2 cellular contexts compared by ENCODE assay signal in the genomic region with DNA sequence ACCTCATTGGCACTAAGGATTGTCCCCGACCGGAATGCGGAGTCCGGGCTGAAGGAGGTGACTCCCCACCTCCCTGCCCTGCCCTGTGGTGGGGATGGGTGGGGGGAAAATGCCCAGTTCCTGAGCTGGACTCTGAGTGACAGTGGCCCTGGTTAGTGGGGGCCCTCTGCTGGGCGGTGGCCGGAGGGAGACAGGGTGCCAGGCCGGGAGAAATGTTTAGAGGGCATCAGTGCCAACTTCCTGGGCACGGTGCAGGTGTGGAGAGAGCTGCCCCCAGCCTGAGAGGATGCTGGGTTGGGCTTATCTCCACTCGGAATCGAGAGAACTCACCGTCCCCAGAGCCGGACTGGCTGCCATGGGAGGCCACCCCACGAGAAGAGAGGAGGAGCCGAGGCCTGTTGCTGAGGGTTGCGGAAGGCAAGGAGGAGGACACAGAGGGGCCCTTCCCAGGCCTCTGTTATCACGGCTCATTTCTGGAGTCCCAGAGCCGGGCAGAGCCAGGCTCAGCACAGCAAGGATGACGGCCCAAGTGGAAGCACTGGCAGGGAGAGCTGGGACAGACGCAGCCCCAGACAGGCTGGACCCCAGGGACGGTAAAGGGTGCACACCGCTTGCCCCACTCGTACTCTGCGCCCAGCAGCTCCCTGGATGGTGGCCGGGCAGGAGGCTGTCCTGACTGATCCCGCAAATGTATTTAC.
TF ChIP-seq lines count a peak whose summit lies in the region.

No MANE protein-coding gene starts in this region.

TF ChIP-seq in HepG2, 621 proteins besides CTCF, POLR2A, EP300 and RAD21 (continued from another document):
- no peak for TF ChIP-seq SIN3A (IDR thresholded peaks at IDR 0.05; ENCODE audit: borderline replicate concordance, low read depth, low read length)

TF ChIP-seq in neural cell, 6 proteins besides CTCF, POLR2A, EP300 and RAD21 (continued from another document):
- TF ChIP-seq, protein P1, sequence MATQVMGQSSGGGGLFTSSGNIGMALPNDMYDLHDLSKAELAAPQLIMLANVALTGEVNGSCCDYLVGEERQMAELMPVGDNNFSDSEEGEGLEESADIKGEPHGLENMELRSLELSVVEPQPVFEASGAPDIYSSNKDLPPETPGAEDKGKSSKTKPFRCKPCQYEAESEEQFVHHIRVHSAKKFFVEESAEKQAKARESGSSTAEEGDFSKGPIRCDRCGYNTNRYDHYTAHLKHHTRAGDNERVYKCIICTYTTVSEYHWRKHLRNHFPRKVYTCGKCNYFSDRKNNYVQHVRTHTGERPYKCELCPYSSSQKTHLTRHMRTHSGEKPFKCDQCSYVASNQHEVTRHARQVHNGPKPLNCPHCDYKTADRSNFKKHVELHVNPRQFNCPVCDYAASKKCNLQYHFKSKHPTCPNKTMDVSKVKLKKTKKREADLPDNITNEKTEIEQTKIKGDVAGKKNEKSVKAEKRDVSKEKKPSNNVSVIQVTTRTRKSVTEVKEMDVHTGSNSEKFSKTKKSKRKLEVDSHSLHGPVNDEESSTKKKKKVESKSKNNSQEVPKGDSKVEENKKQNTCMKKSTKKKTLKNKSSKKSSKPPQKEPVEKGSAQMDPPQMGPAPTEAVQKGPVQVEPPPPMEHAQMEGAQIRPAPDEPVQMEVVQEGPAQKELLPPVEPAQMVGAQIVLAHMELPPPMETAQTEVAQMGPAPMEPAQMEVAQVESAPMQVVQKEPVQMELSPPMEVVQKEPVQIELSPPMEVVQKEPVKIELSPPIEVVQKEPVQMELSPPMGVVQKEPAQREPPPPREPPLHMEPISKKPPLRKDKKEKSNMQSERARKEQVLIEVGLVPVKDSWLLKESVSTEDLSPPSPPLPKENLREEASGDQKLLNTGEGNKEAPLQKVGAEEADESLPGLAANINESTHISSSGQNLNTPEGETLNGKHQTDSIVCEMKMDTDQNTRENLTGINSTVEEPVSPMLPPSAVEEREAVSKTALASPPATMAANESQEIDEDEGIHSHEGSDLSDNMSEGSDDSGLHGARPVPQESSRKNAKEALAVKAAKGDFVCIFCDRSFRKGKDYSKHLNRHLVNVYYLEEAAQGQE (IDR thresholded peaks at IDR 0.05; ENCODE audit: borderline replicate concordance) = no peak
